Comparison of ENCODE assay signal across 20 cellular contexts in genomic region chr15:70488941-70489848, GRCh38.
A peak's percentile ranks its signal among the peaks of the same experiment; 100 is the strongest.
DNase-seq lines count a peak whose midpoint lies in the region; ATAC-seq and TF ChIP-seq lines count a peak whose summit lies in the region.
"Had no signal": no experiment of that assay in that cellular context is flagged by ENCODE, and none has a peak within 500 bp of the region (broad histone marks: within the 10 kb centered on the region; RNA-seq: fewer than 3 reads in every experiment).

No MANE protein-coding gene starts in this region.

- no peaks in the 10 kb centered on the region for H3K79me2 ChIP-seq in neural progenitor cell (ENCODE audit: low read depth)

- H4K20me1 ChIP-seq in neural progenitor cell (ENCODE audit: low read depth) = no peaks in the 10 kb centered on the region

- H3K36me3 ChIP-seq in neural progenitor cell = no peaks in the 10 kb centered on the region

- peaks cover 88% of the 10 kb centered on the region for H3K4me1 Mint-ChIP-seq in T-helper 1 cell treated with Interleukin-12 subunit alpha and Interleukin-12 subunit beta and Interleukin-4 antibody, amounts not matched to agents 30 μg/mL and 1 μg/mL, for 36 hours (ENCODE audit: low read depth)
- peaks cover 92% of the 10 kb centered on the region for H3K4me1 Mint-ChIP-seq in CD14-positive monocyte
- no peaks in the 10 kb centered on the region for H3K4me1 Mint-ChIP-seq in WTC11
- H3K4me1 Mint-ChIP-seq in neural progenitor cell = peaks cover 18% of the 10 kb centered on the region

- H3K27ac ChIP-seq in neural progenitor cell = no peak overlapping the region
- H3K27ac ChIP-seq: 22Rv1, HL-60 had no signal

- H3K4me3 ChIP-seq in neural progenitor cell = no peak overlapping the region

- peaks cover 7% of the 10 kb centered on the region for H3K9me3 Mint-ChIP-seq in T-helper 1 cell treated with Interleukin-12 subunit alpha and Interleukin-12 subunit beta and Interleukin-4 antibody, amounts not matched to agents 30 μg/mL and 1 μg/mL, for 36 hours
- H3K9me3 Mint-ChIP-seq in CD14-positive monocyte (peaks cover 0 to 2% (median 0%) of the 10 kb centered on the region in 7 donors), WTC11 (no peaks in the 10 kb centered on the region), neural progenitor cell (no peaks in the 10 kb centered on the region)
- H3K9me3 Mint-ChIP-seq: CD4-positive, alpha-beta memory T cell had no signal

- H3K4me2 ChIP-seq in neural progenitor cell = no peak overlapping the region

- peaks cover 11% of the 10 kb centered on the region for H3K36me3 Mint-ChIP-seq in T-helper 1 cell treated with Interleukin-12 subunit alpha and Interleukin-12 subunit beta and Interleukin-4 antibody, amounts not matched to agents 30 μg/mL and 1 μg/mL, for 36 hours (ENCODE audit: low read depth)
- peaks cover 19 to 26% of the 10 kb centered on the region in 2 donors for H3K36me3 Mint-ChIP-seq in CD14-positive monocyte
- H3K36me3 Mint-ChIP-seq in WTC11 = no peaks in the 10 kb centered on the region
- H3K36me3 Mint-ChIP-seq in neural progenitor cell = no peaks in the 10 kb centered on the region
- H3K36me3 Mint-ChIP-seq: CD4-positive, alpha-beta memory T cell had no signal

- no peak overlapping the region for H3K9ac ChIP-seq in neural progenitor cell

- intact Hi-C loops in CD14-positive monocyte (cut with micrococcal nuclease) = loop anchor here in 1 of 2 donors (5.0 kb wide), 2 partner anchors 222 to 347 kb away; no protein-coding TSS in a partner anchor

- no peaks in the 10 kb centered on the region for H3K27me3 ChIP-seq in neural progenitor cell

- TF ChIP-seq CTCF in CD14-positive monocyte (IDR thresholded peaks at IDR 0.05) = no peak
- TF ChIP-seq CTCF in WTC11 (IDR thresholded peaks at IDR 0.05) = no peak
- no peak for TF ChIP-seq CTCF in neural progenitor cell (IDR thresholded peaks at IDR 0.05)

- H3K27me3 Mint-ChIP-seq in T-helper 1 cell treated with Interleukin-12 subunit alpha and Interleukin-12 subunit beta and Interleukin-4 antibody, amounts not matched to agents 30 μg/mL and 1 μg/mL, for 36 hours (ENCODE audit: low read depth) = peaks cover 28% of the 10 kb centered on the region
- H3K27me3 Mint-ChIP-seq in CD14-positive monocyte (ENCODE audit: low read depth in 3 of 3) = peaks cover 11 to 21% (median 16%) of the 10 kb centered on the region in 3 donors
- H3K27me3 Mint-ChIP-seq in WTC11 (ENCODE audit: low read depth) = no peaks in the 10 kb centered on the region
- peaks cover 25% of the 10 kb centered on the region for H3K27me3 Mint-ChIP-seq in neural progenitor cell (ENCODE audit: insufficient read depth, low read depth)

- CTCF ChIA-PET in WTC11 (lab: Charles Lee) = interaction anchor here (0.7 to 1.7 kb wide), 6 partner anchors 22 to 931 kb away, joined by 3 to 5 read pairs (median 4); no protein-coding TSS in a partner anchor

- H3F3A ChIP-seq in neural progenitor cell (ENCODE audit: low read depth) = peaks cover 2% of the 10 kb centered on the region

- no peak for DNase-seq in T-helper 1 cell
- DNase-seq in CD14-positive monocyte (ENCODE audit: low spot score) = no peak
- DNase-seq in WTC11 (ENCODE audit: low spot score) = no peak
- DNase-seq in neural progenitor cell (ENCODE audit: low spot score) = no peak
- DNase-seq in central memory CD4-positive, alpha-beta T cell = no peak
- no peak for DNase-seq in stimulated activated CD4-positive, alpha-beta T cell treated with anti-CD3 and anti-CD28 coated beads, Interleukin-12 subunit alpha, Interleukin-12 subunit beta, amount 100 ng/mL, for 4 hours
- DNase-seq: CD4-positive, alpha-beta memory T cell; H7; NCI-H1417; NCI-H187 treated with DMSO at 0.1 percent for 48 hours; NCI-H2227 treated with DMSO at 0.1 percent for 48 hours; NCI-H510A treated with DMSO at 0.1 percent for 48 hours; NCI-H82; RPMI8226; SIG-M5 had no signal

- H3K9me3 ChIP-seq in neural progenitor cell (ENCODE audit: low read depth) = no peaks in the 10 kb centered on the region

- POLR2A ChIA-PET in WTC11 (lab: Charles Lee) = interaction anchor here (0.6 kb wide), 1 partner anchor 1427 kb away, joined by 3 read pairs; no protein-coding TSS in a partner anchor

- ATAC-seq in WTC11 = no peak
- ATAC-seq in HG03565 (IDR thresholded peaks at IDR 0.05; ENCODE audit: unreplicated experiment) = no peak
- ATAC-seq: SK-N-SH treated with all-trans-retinoic acid at 6 μM for 48 hours had no signal

- peak overlapping the region; percentile 71 for H3K27ac Mint-ChIP-seq in T-helper 1 cell treated with Interleukin-12 subunit alpha and Interleukin-12 subunit beta and Interleukin-4 antibody, amounts not matched to agents 30 μg/mL and 1 μg/mL, for 36 hours
- peak overlapping the region in 6 of 7 donors; percentile 41 to 68 (median 66) for H3K27ac Mint-ChIP-seq in CD14-positive monocyte
- no peak overlapping the region for H3K27ac Mint-ChIP-seq in WTC11
- H3K27ac Mint-ChIP-seq in neural progenitor cell = peak overlapping the region; percentile 33

- H3K4me3 Mint-ChIP-seq in T-helper 1 cell treated with Interleukin-12 subunit alpha and Interleukin-12 subunit beta and Interleukin-4 antibody, amounts not matched to agents 30 μg/mL and 1 μg/mL, for 36 hours = no peak overlapping the region
- H3K4me3 Mint-ChIP-seq in CD14-positive monocyte = no peak overlapping the region
- no peak overlapping the region for H3K4me3 Mint-ChIP-seq in WTC11
- no peak overlapping the region for H3K4me3 Mint-ChIP-seq in neural progenitor cell
- H3K4me3 Mint-ChIP-seq: CD4-positive, alpha-beta memory T cell had no signal

- H2AFZ ChIP-seq in neural progenitor cell (replicated peaks) = no peak overlapping the region

- peaks cover 3% of the 10 kb centered on the region for H3K4me1 ChIP-seq in neural progenitor cell

TF ChIP-seq in WTC11, 78 proteins besides CTCF, POLR2A, EP300 and RAD21:
- TF ChIP-seq PREB (CRISPR knock-in tag; IDR thresholded peaks at IDR 0.05; ENCODE audit: borderline replicate concordance) = no peak
- no peak for TF ChIP-seq ZBTB43 (CRISPR knock-in tag; IDR thresholded peaks at IDR 0.05)
- TF ChIP-seq PRDM15 (CRISPR knock-in tag; IDR thresholded peaks at IDR 0.05) = 0 out of 2 replicates have a peak, but pooled peaks have one; percentile 37
